In the genomic region with DNA sequence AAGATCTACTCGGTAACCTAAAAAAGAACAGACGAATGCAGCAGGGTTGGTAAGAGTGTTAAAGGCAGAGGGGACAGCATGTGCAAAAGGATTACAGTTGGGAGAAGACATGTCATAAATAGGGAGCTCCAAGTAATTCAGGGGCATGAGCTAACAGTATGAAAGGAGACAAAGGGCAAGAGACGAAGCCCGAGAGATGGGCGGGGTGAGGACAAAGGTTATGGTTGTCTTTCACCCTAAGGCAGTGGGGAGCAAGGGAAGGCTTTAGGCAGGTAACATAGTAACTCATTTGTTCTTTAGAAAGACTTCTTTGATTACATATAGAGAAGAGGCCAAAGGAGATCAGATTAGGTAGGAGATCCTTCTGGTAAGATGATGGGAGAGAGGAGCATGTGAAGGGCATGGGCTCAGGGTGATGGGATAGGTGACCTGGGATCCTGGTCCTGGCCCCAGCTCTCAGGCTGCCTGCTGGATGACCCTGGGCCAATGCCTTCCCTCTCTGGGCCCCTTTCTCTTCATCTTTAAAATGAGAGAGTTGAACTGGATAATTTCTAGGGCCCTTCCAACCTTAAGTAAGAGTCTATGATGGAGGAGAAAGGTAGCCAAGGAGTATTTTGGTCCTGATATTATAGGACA, we compare ENCODE assay signal across 1 cellular context.
TF ChIP-seq lines count a peak whose summit lies in the region.

No MANE protein-coding gene starts in this region.

TF ChIP-seq in HepG2, 621 proteins besides CTCF, POLR2A, EP300 and RAD21:
- peak; percentile 67 for TF ChIP-seq HNF4A (CRISPR knock-in tag; IDR thresholded peaks at IDR 0.05)
- TF ChIP-seq ZNF598 (CRISPR knock-in tag; IDR thresholded peaks at IDR 0.05; ENCODE audit: borderline replicate concordance) = no peak
- TF ChIP-seq ZNF543 (CRISPR knock-in tag; IDR thresholded peaks at IDR 0.05) = no peak
- 0 out of 2 replicates have a peak, but pooled peaks have one; percentile 1 for TF ChIP-seq RXRB (CRISPR knock-in tag; IDR thresholded peaks at IDR 0.05; ENCODE audit: borderline replicate concordance)
- no peak for TF ChIP-seq GZF1 (CRISPR knock-in tag; IDR thresholded peaks at IDR 0.05)
- TF ChIP-seq HNF4G (IDR thresholded peaks at IDR 0.05; ENCODE audit: borderline replicate concordance, low read depth, low read length) = peak; percentile 64
- TF ChIP-seq HNF4G (CRISPR knock-in tag; IDR thresholded peaks at IDR 0.05; ENCODE audit: borderline replicate concordance, low read depth) = no peak
- TF ChIP-seq, protein P1, sequence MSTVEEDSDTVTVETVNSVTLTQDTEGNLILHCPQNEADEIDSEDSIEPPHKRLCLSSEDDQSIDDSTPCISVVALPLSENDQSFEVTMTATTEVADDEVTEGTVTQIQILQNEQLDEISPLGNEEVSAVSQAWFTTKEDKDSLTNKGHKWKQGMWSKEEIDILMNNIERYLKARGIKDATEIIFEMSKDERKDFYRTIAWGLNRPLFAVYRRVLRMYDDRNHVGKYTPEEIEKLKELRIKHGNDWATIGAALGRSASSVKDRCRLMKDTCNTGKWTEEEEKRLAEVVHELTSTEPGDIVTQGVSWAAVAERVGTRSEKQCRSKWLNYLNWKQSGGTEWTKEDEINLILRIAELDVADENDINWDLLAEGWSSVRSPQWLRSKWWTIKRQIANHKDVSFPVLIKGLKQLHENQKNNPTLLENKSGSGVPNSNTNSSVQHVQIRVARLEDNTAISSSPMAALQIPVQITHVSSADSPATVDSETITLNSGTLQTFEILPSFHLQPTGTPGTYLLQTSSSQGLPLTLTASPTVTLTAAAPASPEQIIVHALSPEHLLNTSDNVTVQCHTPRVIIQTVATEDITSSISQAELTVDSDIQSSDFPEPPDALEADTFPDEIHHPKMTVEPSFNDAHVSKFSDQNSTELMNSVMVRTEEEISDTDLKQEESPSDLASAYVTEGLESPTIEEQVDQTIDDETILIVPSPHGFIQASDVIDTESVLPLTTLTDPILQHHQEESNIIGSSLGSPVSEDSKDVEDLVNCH (CRISPR knock-in tag; IDR thresholded peaks at IDR 0.05) = no peak
- TF ChIP-seq, protein P2, sequence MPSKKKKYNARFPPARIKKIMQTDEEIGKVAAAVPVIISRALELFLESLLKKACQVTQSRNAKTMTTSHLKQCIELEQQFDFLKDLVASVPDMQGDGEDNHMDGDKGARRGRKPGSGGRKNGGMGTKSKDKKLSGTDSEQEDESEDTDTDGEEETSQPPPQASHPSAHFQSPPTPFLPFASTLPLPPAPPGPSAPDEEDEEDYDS (CRISPR knock-in tag; IDR thresholded peaks at IDR 0.05) = 0 out of 2 replicates have a peak, but pooled peaks have one; percentile 5
- peak; percentile 75; the same call in 1 of the 2 replicates for TF ChIP-seq ZNF768 (CRISPR knock-in tag; IDR thresholded peaks at IDR 0.05)
- TF ChIP-seq STAT5B (CRISPR knock-in tag; IDR thresholded peaks at IDR 0.05) = no peak
- 0 out of 2 replicates have a peak, but pooled peaks have one; percentile 17 for TF ChIP-seq RCOR2 (CRISPR knock-in tag; IDR thresholded peaks at IDR 0.05)
- TF ChIP-seq ZNF205 (CRISPR knock-in tag; IDR thresholded peaks at IDR 0.05) = no peak
TF ChIP-seq in HepG2: peak in this region for 6.
